Comparison of ENCODE assay signal across 8 cellular contexts in the genomic region with DNA sequence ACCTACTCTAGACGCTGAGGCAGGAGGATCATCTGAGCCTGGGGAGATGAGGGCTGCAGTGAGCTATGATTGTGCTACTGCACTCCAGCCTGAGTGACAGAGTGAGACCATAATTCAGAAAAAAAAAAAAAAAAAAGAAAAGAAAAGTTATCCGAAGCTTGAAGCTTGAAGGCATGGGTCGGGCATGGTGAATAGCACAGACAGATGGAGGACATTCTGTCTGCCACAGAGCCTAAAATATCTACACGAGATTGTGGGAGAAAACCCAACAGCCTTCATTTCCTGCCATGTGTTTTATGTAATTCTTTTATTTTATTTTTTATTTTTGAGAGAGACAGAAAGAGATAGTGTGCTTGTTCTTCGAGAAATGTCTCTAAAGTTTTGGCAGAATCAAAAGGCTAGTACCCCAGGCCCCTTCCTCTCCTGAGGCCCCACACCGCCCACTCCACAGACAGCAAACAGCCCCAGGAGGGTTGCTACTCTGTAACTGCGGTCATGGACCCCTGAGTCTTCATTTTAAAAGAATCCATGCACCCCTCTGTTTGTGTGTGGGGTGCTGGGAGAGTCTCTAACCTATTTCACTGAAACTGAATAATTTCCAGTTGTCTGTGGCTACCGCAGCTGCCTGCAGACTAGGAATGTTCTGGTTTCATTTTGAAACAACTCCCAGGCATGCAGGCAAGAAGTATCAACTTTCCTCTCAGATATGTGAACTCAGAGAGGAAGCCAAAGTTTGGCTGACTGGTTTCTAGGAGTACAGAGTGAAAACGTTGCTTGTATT. TPM values are rescaled to one million over a fixed set of nuclear protein-coding genes. Genes with fewer than 3 reads are reported as not detected.
DNase-seq lines count a peak whose midpoint lies in the region; ATAC-seq and TF ChIP-seq lines count a peak whose summit lies in the region.
"Had no signal": no experiment of that assay in that cellular context is flagged by ENCODE, and none has a peak within 500 bp of the region (broad histone marks: within the 10 kb centered on the region; RNA-seq: fewer than 3 reads in every experiment).

No MANE protein-coding gene starts in this region.

- H3K36me3 Mint-ChIP-seq in naive thymus-derived CD8-positive, alpha-beta T cell = no peaks in the 10 kb centered on the region

- H3K4me1 ChIP-seq in right atrium auricular region (peaks cover 0 to 62% of the 10 kb centered on the region in 2 donors), subcutaneous abdominal adipose tissue (ENCODE audit: control insufficient read depth in 5 of 5, insufficient read depth in 5 of 5, low read length in 5 of 5) (peaks cover 2 to 67% (median 56%) of the 10 kb centered on the region in 5 donors)

- no peaks in the 10 kb centered on the region for H3K27me3 ChIP-seq in right atrium auricular region
- no peaks in the 10 kb centered on the region for H3K27me3 ChIP-seq in subcutaneous abdominal adipose tissue (ENCODE audit: control insufficient read depth in 5 of 5, insufficient read depth in 4 of 5, low read length in 5 of 5)
- H3K27me3 ChIP-seq: SJSA1 had no signal

- no peak overlapping the region for H3K27ac Mint-ChIP-seq in naive thymus-derived CD8-positive, alpha-beta T cell

- H3K27ac ChIP-seq in right atrium auricular region (peak overlapping the region; percentile 71 to 86), subcutaneous abdominal adipose tissue (ENCODE audit: low read depth, low read length) (peak overlapping the region; percentile 90)
- H3K27ac ChIP-seq: SJSA1 had no signal

- TF ChIP-seq CTCF in HFF-Myc (IDR thresholded peaks at IDR 0.05; ENCODE audit: low read depth, low read length, missing control alignments) (no peak), WI38 (IDR thresholded peaks at IDR 0.05; ENCODE audit: low read depth, low read length) (no peak), right atrium auricular region (IDR thresholded peaks at IDR 0.05) (no peak)

- no peak overlapping the region for H3K4me3 Mint-ChIP-seq in naive thymus-derived CD8-positive, alpha-beta T cell

- H3K27me3 Mint-ChIP-seq in naive thymus-derived CD8-positive, alpha-beta T cell = peaks cover 9 to 44% (median 23%) of the 10 kb centered on the region in 5 donors

- POLR2A ChIA-PET in naive thymus-derived CD8-positive, alpha-beta T cell (lab: Charles Lee) = interaction anchor here (0.7 to 2.3 kb wide), 3 partner anchors 12 to 172 kb away, joined by 3 to 6 read pairs (median 4); no protein-coding TSS in a partner anchor

- DNase-seq in HFF-Myc (ENCODE audit: extremely low read depth, low read depth) (peak; percentile 25), right atrium auricular region (ENCODE audit: low spot score) (no peak), posterior cingulate gyrus (no peak)
- DNase-seq in naive thymus-derived CD8-positive, alpha-beta T cell = no peak

- H3K9me3 ChIP-seq in right atrium auricular region (no peaks in the 10 kb centered on the region), subcutaneous abdominal adipose tissue (ENCODE audit: control insufficient read depth in 5 of 5, low read length in 5 of 5) (no peaks in the 10 kb centered on the region)
- H3K9me3 ChIP-seq: SJSA1 had no signal

- intact Hi-C loops in posterior cingulate gyrus (cut with DNase I) = no loop called here

- H3K4me1 Mint-ChIP-seq in naive thymus-derived CD8-positive, alpha-beta T cell = peaks cover 0 to 58% (median 10%) of the 10 kb centered on the region in 4 donors

- H3K4me3 ChIP-seq in HFF-Myc (replicated peaks; ENCODE audit: low read depth, low read length) = no peak overlapping the region
- H3K4me3 ChIP-seq in WI38 (ENCODE audit: low read depth, low read length) = peak overlapping the region; percentile 23
- H3K4me3 ChIP-seq in right atrium auricular region = peak overlapping the region in 1 of 2 donors; percentile 34
- H3K4me3 ChIP-seq in subcutaneous abdominal adipose tissue (ENCODE audit: low read depth in 1 of 5, low read length in 5 of 5) = peak overlapping the region; percentile 25 to 61 (median 41)
- H3K4me3 ChIP-seq: SJSA1 had no signal

- H3K9me3 Mint-ChIP-seq in naive thymus-derived CD8-positive, alpha-beta T cell = no peaks in the 10 kb centered on the region

- H3K36me3 ChIP-seq in right atrium auricular region (no peaks in the 10 kb centered on the region), subcutaneous abdominal adipose tissue (ENCODE audit: control insufficient read depth in 5 of 5, insufficient read depth in 5 of 5, low read length in 5 of 5) (no peaks in the 10 kb centered on the region)
- H3K36me3 ChIP-seq: SJSA1 had no signal

- H3K9ac ChIP-seq in subcutaneous abdominal adipose tissue (ENCODE audit: low read length in 5 of 5) = peak overlapping the region; percentile 15 to 73 (median 57)

- no peak for ATAC-seq in HG03135 (IDR thresholded peaks at IDR 0.05; ENCODE audit: unreplicated experiment)
- ATAC-seq in naive thymus-derived CD8-positive, alpha-beta T cell = no peak

RNA-seq across cellular contexts. Expression of a gene that starts 38.4 kb away (rescaled TPM):
- total RNA-seq in right atrium auricular region = 10 to 100 TPM in 1 of 2 donors, 1 to 10 TPM in 1; 5.2 to 13.4 TPM
- 1 to 10 TPM; 8.1 to 9.8 TPM for total RNA-seq in naive thymus-derived CD8-positive, alpha-beta T cell
- polyA plus RNA-seq in naive thymus-derived CD8-positive, alpha-beta T cell = 10 to 100 TPM in 1 of 3 donors, 1 to 10 TPM in 2; 6.3 to 17.6 (median 6.3) TPM
